Comparison of ENCODE assay signal across 32 cellular contexts in the genomic region with DNA sequence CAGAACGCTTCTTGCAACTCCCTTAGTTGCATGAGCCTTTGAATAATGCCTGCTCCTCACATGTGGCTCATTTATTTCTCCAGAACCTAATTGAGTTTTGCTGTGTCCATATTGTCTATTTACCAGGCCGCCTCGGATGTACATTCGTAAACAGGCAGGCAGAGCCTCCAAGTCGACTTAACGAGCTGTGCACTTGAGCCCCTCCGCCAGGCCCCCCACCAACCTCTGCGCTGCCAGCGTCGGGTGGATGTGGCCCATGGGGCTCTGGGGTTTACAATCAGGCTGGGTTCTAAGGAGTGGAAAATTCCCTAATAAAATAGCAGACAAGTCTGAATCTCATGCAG.
"Had no signal": no experiment of that assay in that cellular context is flagged by ENCODE, and none has a peak within 500 bp of the region (broad histone marks: within the 10 kb centered on the region; RNA-seq: fewer than 3 reads in every experiment).

No MANE protein-coding gene starts in this region.

- H3K4me1 Mint-ChIP-seq: activated B cell treated with CpG ODN at 0.5 μM for 24 hours; activated naive CD8-positive, alpha-beta T cell treated with anti-CD3 and anti-CD28 coated beads for 36 hours; T-cell had no signal

- H3K4me1 ChIP-seq: Peyer's patch had no signal

- DNase-seq: activated B cell treated with CpG ODN at 0.5 μM for 24 hours; activated CD4-positive, alpha-beta memory T cell treated with anti-CD3 and anti-CD28 coated beads for 36 hours; activated CD4-positive, alpha-beta T cell treated with anti-CD3 and anti-CD28 coated beads for 4 hours; activated CD4-positive, alpha-beta T cell treated with anti-CD3 and anti-CD28 coated beads, Interleukin-2, amount 50 U/mL, for 1 hour; activated CD4-positive, CD25-positive, alpha-beta regulatory T cell treated with anti-CD3 and anti-CD28 coated beads, Interleukin-2, amount 50 U/mL, for 72 hours; activated CD8-positive, alpha-beta memory T cell treated with anti-CD3 and anti-CD28 coated beads, Interleukin-2, amount 50 U/mL, for 48 hours; activated effector memory CD4-positive, alpha-beta T cell treated with anti-CD3 and anti-CD28 coated beads, Interleukin-2, amount 50 U/mL, for 16 hours; activated naive CD4-positive, alpha-beta T cell; activated naive CD4-positive, alpha-beta T cell treated with anti-CD3 and anti-CD28 coated beads, Interleukin-2, amount 50 U/mL, for 16 hours; activated naive CD8-positive, alpha-beta T cell treated with anti-CD3 and anti-CD28 coated beads for 36 hours; activated T-cell treated with anti-CD3 and anti-CD28 coated beads, Interleukin-2, amount 50 U/mL, for 48 hours; amniotic stem cell; aorta; brain microvascular endothelial cell; NCI-H1092 treated with DMSO at 0.1 percent for 48 hours; NCI-H1417; NCI-H1930; NCI-H2081 treated with DMSO at 0.1 percent for 48 hours; NCI-H2171; NCI-H510A; NCI-H526; NCI-H748 treated with DMSO at 0.1 percent for 48 hours; NK-92 treated with Interleukin-12 subunit alpha and Interleukin-12 subunit beta, amount 100 ng/mL, for 24 hours; PC-3; Peyer's patch; RPMI8226; SIG-M5; T-cell; T-helper 2 cell; T-helper 9 cell had no signal

- H3K27ac ChIP-seq: brain microvascular endothelial cell, cardiac muscle cell, Peyer's patch, VCaP had no signal

- ATAC-seq: PC-3, T-cell had no signal

- H3K36me3 ChIP-seq: brain microvascular endothelial cell, cardiac muscle cell, Peyer's patch had no signal

- H3K27ac Mint-ChIP-seq: activated B cell treated with CpG ODN at 0.5 μM for 24 hours; activated CD4-positive, alpha-beta memory T cell treated with anti-CD3 and anti-CD28 coated beads for 36 hours; activated naive CD8-positive, alpha-beta T cell treated with anti-CD3 and anti-CD28 coated beads for 36 hours; T-cell had no signal

- H3K9me3 ChIP-seq: Peyer's patch had no signal

- H3K4me3 Mint-ChIP-seq: activated B cell treated with CpG ODN at 0.5 μM for 24 hours; activated CD4-positive, alpha-beta memory T cell treated with anti-CD3 and anti-CD28 coated beads for 36 hours; activated naive CD8-positive, alpha-beta T cell treated with anti-CD3 and anti-CD28 coated beads for 36 hours; T-cell had no signal

- H3K9me3 Mint-ChIP-seq: activated B cell treated with CpG ODN at 0.5 μM for 24 hours; activated CD4-positive, alpha-beta memory T cell treated with anti-CD3 and anti-CD28 coated beads for 36 hours; activated naive CD8-positive, alpha-beta T cell treated with anti-CD3 and anti-CD28 coated beads for 36 hours; T-cell had no signal

- H3K27me3 Mint-ChIP-seq: activated B cell treated with CpG ODN at 0.5 μM for 24 hours; activated CD4-positive, alpha-beta memory T cell treated with anti-CD3 and anti-CD28 coated beads for 36 hours; activated naive CD8-positive, alpha-beta T cell treated with anti-CD3 and anti-CD28 coated beads for 36 hours; T-cell had no signal

- H3K27me3 ChIP-seq: brain microvascular endothelial cell, cardiac muscle cell, Peyer's patch had no signal

- H3K4me3 ChIP-seq: cardiac muscle cell, Peyer's patch had no signal
